8 cellular contexts compared by ENCODE assay signal in the genomic region with DNA sequence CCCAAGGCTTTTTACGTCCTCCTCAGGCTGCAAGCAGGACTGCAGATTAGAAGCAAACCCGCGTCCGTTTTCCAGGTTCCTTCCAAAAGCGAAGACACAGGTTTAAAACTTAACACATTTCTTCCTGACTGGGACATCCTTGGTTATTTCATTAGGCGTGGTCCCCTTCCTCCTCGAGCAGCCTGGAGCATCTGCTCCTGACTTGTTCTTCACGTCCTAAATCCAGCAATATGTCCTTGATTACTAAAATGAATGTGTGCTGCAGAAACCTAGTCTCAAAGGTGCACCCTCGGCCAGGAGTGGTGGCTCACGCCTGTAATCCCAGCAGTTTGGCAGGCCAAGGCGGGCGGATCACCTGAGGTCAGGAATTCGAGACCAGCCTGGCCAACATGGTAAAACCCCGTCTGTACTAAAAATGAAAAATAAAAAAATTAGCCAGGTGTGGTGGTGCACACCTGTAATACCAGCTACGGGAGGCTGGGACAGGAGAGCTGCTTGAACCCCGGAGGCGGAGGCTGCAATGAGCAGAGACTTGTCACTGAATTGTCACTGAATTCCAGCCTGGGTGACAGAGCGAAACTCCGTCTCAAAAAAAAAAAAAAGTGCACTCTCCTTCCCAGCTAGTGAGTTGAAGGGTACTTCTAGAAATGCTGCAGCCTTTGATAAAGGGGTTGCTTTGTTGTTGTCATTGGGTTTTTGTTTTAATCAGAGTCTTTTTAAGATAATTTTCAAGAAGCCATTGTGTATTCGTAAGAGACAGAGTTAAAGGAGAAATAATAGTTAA. TPM values are rescaled to one million over a fixed set of nuclear protein-coding genes. Genes with fewer than 3 reads are reported as not detected.
A peak's percentile ranks its signal among the peaks of the same experiment; 100 is the strongest.
DNase-seq lines count a peak whose midpoint lies in the region; ATAC-seq and TF ChIP-seq lines count a peak whose summit lies in the region.

No MANE protein-coding gene starts in this region.

- in situ Hi-C loops in mammary epithelial cell (cut with MboI; ENCODE audit: low sequenced_read_pairs in 2 of 2), result no loop called here

- no peaks in the 10 kb centered on the region for H3K36me3 ChIP-seq in heart left ventricle
- no peaks in the 10 kb centered on the region for H3K36me3 ChIP-seq in mammary epithelial cell (ENCODE audit: insufficient read depth, low read length)
- no peaks in the 10 kb centered on the region for H3K36me3 ChIP-seq in mesodermal cell (ENCODE audit: control insufficient read depth, insufficient read depth, low read length)
- no peaks in the 10 kb centered on the region for H3K36me3 ChIP-seq in aorta (ENCODE audit: control insufficient read depth in 1 of 2, insufficient read depth in 2 of 2, low read length in 1 of 2)

- peaks cover 7% of the 10 kb centered on the region for H3K79me2 ChIP-seq in mammary epithelial cell (ENCODE audit: insufficient read depth, low read length)

- 27 to 31% (median 29%) methylated on average over 20 of the region's 20 CpGs for WGBS in heart left ventricle, 4 donors
- WGBS in mammary epithelial cell (ENCODE audit: low coverage, missing lambda C conversion rate), result 28% methylated on average over 20 of the region's 20 CpGs
- WGBS in mesodermal cell (ENCODE audit: insufficient coverage in 2 of 2), 2 experiments, result 38 to 40% methylated on average over 15 to 18 of the region's 20 CpGs
- 24% methylated on average over 20 of the region's 20 CpGs for WGBS in aorta, 2 donors

- TF ChIP-seq POLR2A in heart left ventricle (IDR thresholded peaks at IDR 0.05), result no peak

- H4K20me1 ChIP-seq in mammary epithelial cell (ENCODE audit: insufficient read depth, low read length), result no peaks in the 10 kb centered on the region

- peak overlapping the region in 10 of 12 donors; percentile 2 to 94 (median 62) for H3K27ac ChIP-seq in heart left ventricle
- H3K27ac ChIP-seq in mammary epithelial cell (ENCODE audit: insufficient read depth, low read depth, low read length), result no peak overlapping the region
- H3K27ac ChIP-seq in mesodermal cell (ENCODE audit: low read depth, low read length, severe bottlenecking), result no peak overlapping the region
- no peak overlapping the region for H3K27ac ChIP-seq in aorta (ENCODE audit: low read depth in 1 of 2, low read length in 2 of 2)

- H3K9me3 ChIP-seq in heart left ventricle (no peaks in the 10 kb centered on the region), mammary epithelial cell (replicated peaks; ENCODE audit: insufficient read depth, low read length) (no peaks in the 10 kb centered on the region), mesodermal cell (ENCODE audit: control insufficient read depth, low read length) (no peaks in the 10 kb centered on the region), aorta (ENCODE audit: control insufficient read depth, low read length) (no peaks in the 10 kb centered on the region)

- H3K4me1 ChIP-seq in heart left ventricle (peaks cover 0 to 36% (median 28%) of the 10 kb centered on the region in 12 donors), mammary epithelial cell (ENCODE audit: insufficient read depth, low read length) (peaks cover 2% of the 10 kb centered on the region), mesodermal cell (ENCODE audit: control insufficient read depth, insufficient read depth, low read length, poor library complexity, severe bottlenecking) (peaks cover 2% of the 10 kb centered on the region), aorta (ENCODE audit: control insufficient read depth in 1 of 2, insufficient read depth in 2 of 2, low read length in 2 of 2) (no peaks in the 10 kb centered on the region)

- ATAC-seq in heart left ventricle (no peak), aorta (ENCODE audit: low FRiP score) (no peak), GM19467 (IDR thresholded peaks at IDR 0.05; ENCODE audit: unreplicated experiment) (no peak), HG03045 (IDR thresholded peaks at IDR 0.05; ENCODE audit: unreplicated experiment) (no peak)

- H3K4me2 ChIP-seq in mammary epithelial cell (ENCODE audit: insufficient read depth, low read depth, low read length), result peak overlapping the region; percentile 89

- DNase-seq in heart left ventricle (no peak), cardiac septum (ENCODE audit: low spot score) (no peak), mammary epithelial cell (no peak), aorta (no peak), NCI-H1092 treated with DMSO at 0.1 percent for 48 hours (lab: John Stamatoyannopoulos, UW) (no peak)

- dilution Hi-C loops in mammary epithelial cell (cut with HindIII; ENCODE audit: low sequenced_read_pairs), result no loop called here

- peak overlapping the region; percentile 13 to 98 (median 72) for H3K4me3 ChIP-seq in heart left ventricle
- peak overlapping the region; percentile 42 to 50 (median 43) for H3K4me3 ChIP-seq in mammary epithelial cell (replicated peaks in 1 of 3; ENCODE audit: insufficient read depth in 1 of 3, low read depth in 2 of 3, low read length in 3 of 3)
- H3K4me3 ChIP-seq in mesodermal cell (ENCODE audit: extremely low read depth, insufficient read depth, low read length, poor library complexity, severe bottlenecking), result peak overlapping the region; percentile 76
- peak overlapping the region; percentile 15 to 37 for H3K4me3 ChIP-seq in aorta (ENCODE audit: low read length in 2 of 2)

- TF ChIP-seq CTCF in heart left ventricle (IDR thresholded peaks at IDR 0.05) (no peak), mammary epithelial cell (conservative IDR thresholded peaks at IDR 0.05 in 1 of 2, IDR thresholded peaks at IDR 0.05 in 1 of 2; ENCODE audit: extremely low read depth in 1 of 2, insufficient read depth in 1 of 2, low read depth in 1 of 2, low read length in 2 of 2) (no peak)

- CTCF ChIA-PET in mammary epithelial cell (lab: Charles Lee; ENCODE audit: low non-redundant PET), result no interaction called here

- peak overlapping the region; percentile 85 for H2AFZ ChIP-seq in mammary epithelial cell (ENCODE audit: low read depth, low read length)

- intact Hi-C loops in heart left ventricle (cut with DNase I), result loop anchor here (2.0 to 10.0 kb wide), 10 partner anchors 49 to 316 kb away; no protein-coding TSS in a partner anchor
- intact Hi-C loops in cardiac septum (cut with DNase I), result loop anchor here (2.0 to 10.0 kb wide), 5 partner anchors 51 to 313 kb away; no protein-coding TSS in a partner anchor
- intact Hi-C loops in mammary epithelial cell (cut with micrococcal nuclease), result loop anchor here (2.0 to 5.0 kb wide), 6 partner anchors 59 to 316 kb away; no protein-coding TSS in a partner anchor
- intact Hi-C loops in aorta (cut with DNase I), result loop anchor here (2.0 to 10.0 kb wide), 4 partner anchors 93 to 316 kb away; no protein-coding TSS in a partner anchor

- no peak overlapping the region for H3K9ac ChIP-seq in mammary epithelial cell (ENCODE audit: insufficient read depth, low read length)

- no TSS peak for BruUV-seq in mammary epithelial cell (replicated peaks; lab: Mats Ljungman, UMichigan)

- H3K27me3 ChIP-seq in heart left ventricle (no peaks in the 10 kb centered on the region), mammary epithelial cell (ENCODE audit: insufficient read depth, low read length) (no peaks in the 10 kb centered on the region), aorta (ENCODE audit: control insufficient read depth in 1 of 2, insufficient read depth in 2 of 2, low read length in 1 of 2) (no peaks in the 10 kb centered on the region)

RNA-seq across cellular contexts. Expression of a gene that starts 0.9 kb away (rescaled TPM):
- total RNA-seq in heart left ventricle, result 100 to 1,000 TPM in 4 of 9 donors, 10 to 100 TPM in 5; 71.0 to 161 (median 98.3) TPM
- polyA plus RNA-seq in heart left ventricle, result 10 to 100 TPM; 42.3 to 52.9 TPM
- total RNA-seq in cardiac septum, result 77.1 TPM
- total RNA-seq in mammary epithelial cell, result 10 to 100 TPM; 11.7 to 15.3 TPM
- 10.4 TPM for polyA plus RNA-seq in mammary epithelial cell
- 82.8 TPM for polyA minus RNA-seq in mammary epithelial cell
- polyA plus RNA-seq in mesodermal cell (2013, experiment 1 of 2), result 22.6 TPM
- 15.3 TPM for polyA plus RNA-seq in mesodermal cell (2013, experiment 2 of 2)
- total RNA-seq in aorta, result 100 to 1,000 TPM in 1 of 2 donors, 10 to 100 TPM in 1; 75.7 to 115 TPM
- 10 to 100 TPM; 15.0 to 62.1 TPM for polyA plus RNA-seq in aorta

Comparison
In these comparisons a context has a peak if more than half of its experiments do, and no peak if none do; other contexts are left out.
1. H3K27ac ChIP-seq: peak in heart left ventricle (10 of 12); none in mammary epithelial cell (single experiment), mesodermal cell (single experiment) and aorta (0 of 2).
2. H3K4me3 ChIP-seq: peak in every context shown above with its lines; median percentile 76 in mesodermal cell; 72 in heart left ventricle; 43 in mammary epithelial cell; 26 in aorta.